In the genomic region with DNA sequence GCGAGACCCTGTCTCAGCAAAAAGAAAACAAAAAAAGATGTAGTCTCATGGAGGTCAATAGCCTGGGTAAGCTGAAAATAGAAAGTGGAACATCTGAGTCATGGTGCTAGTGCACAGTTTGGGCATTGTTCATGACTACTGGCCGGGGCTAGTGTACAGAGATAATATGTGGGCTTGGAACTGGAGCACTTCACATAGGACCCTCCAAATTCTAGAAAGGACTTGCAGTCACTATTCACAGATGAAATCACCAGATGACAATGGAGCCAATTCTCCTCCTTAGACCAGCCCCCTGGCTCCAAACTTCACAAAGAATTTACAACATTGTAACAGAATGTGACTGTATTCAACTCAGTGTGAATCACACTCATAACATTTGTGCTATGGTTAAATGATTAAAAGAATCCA, we compare ENCODE assay signal across 11 cellular contexts.
DNase-seq lines count a peak whose midpoint lies in the region; ATAC-seq and TF ChIP-seq lines count a peak whose summit lies in the region.
"Had no signal": no experiment of that assay in that cellular context is flagged by ENCODE, and none has a peak within 500 bp of the region (broad histone marks: within the 10 kb centered on the region; RNA-seq: fewer than 3 reads in every experiment).

No MANE protein-coding gene starts in this region.

- DNase-seq in A172 (ENCODE audit: low spot score) (peak; percentile 59), MG63 (peak; percentile 42), fibroblast of mammary gland (ENCODE audit: low read depth) (peak; percentile 69), T-helper 9 cell (no peak), NCI-H1092 (lab: John Stamatoyannopoulos, UW) (no peak), KBM-7 (no peak)
- DNase-seq: activated CD4-positive, alpha-beta T cell treated with anti-CD3 and anti-CD28 coated beads for 48 hours; NCI-H524 had no signal

- in situ Hi-C loops in KBM-7 (cut with MboI; ENCODE audit: low pct_unique_long_range_greater_than_20kb, low sequenced_read_pairs) = no loop called here

- H3K4me3 ChIP-seq in MG63 (no peak overlapping the region), fibroblast of mammary gland (ENCODE audit: control insufficient read depth, low read depth, low read length) (no peak overlapping the region)
- H3K4me3 ChIP-seq: lung had no signal

- no peaks in the 10 kb centered on the region for H3K9me3 ChIP-seq in MG63

- peak; percentile 58 for ATAC-seq in GM19043 (IDR thresholded peaks at IDR 0.05; ENCODE audit: low read depth, unreplicated experiment)
- ATAC-seq in HG03025 (IDR thresholded peaks at IDR 0.05; ENCODE audit: low FRiP score, unreplicated experiment) = no peak

- no peaks in the 10 kb centered on the region for H3K27me3 ChIP-seq in MG63

- no peaks in the 10 kb centered on the region for H3K36me3 ChIP-seq in MG63

- no peak for TF ChIP-seq CTCF in fibroblast of mammary gland (conservative IDR thresholded peaks at IDR 0.05; ENCODE audit: control insufficient read depth, insufficient read depth, low read depth, low read length)

Comparison
In these comparisons a context has a peak if more than half of its experiments do, and no peak if none do; other contexts are left out.
1. DNase-seq: peak in A172 (single experiment), MG63 (single experiment) and fibroblast of mammary gland (single experiment); none in T-helper 9 cell (single experiment), NCI-H1092 (single experiment) and KBM-7 (single experiment).